2 cellular contexts compared by ENCODE assay signal in genomic region chr20:42987376-42988114, GRCh38.
TF ChIP-seq lines count a peak whose summit lies in the region.

No MANE protein-coding gene starts in this region.

TF ChIP-seq in HepG2, 621 proteins besides CTCF, POLR2A, EP300 and RAD21:
- no peak for TF ChIP-seq ZFP91 (CRISPR knock-in tag; IDR thresholded peaks at IDR 0.05; ENCODE audit: borderline replicate concordance)
- TF ChIP-seq USF2 (IDR thresholded peaks at IDR 0.05; ENCODE audit: low read depth, low read length), result 0 out of 2 replicates have a peak, but pooled peaks have one; percentile 11
- no peak for TF ChIP-seq USF2 (CRISPR knock-in tag; IDR thresholded peaks at IDR 0.05; ENCODE audit: borderline replicate concordance)
- no peak for TF ChIP-seq ZHX2 (IDR thresholded peaks at IDR 0.05; ENCODE audit: low read depth)
- no peak for TF ChIP-seq ZHX2 (CRISPR knock-in tag; IDR thresholded peaks at IDR 0.05; ENCODE audit: borderline replicate concordance)
- peak; percentile 77 for TF ChIP-seq MNT (IDR thresholded peaks at IDR 0.05)

TF ChIP-seq in GM12878, 131 proteins besides CTCF, POLR2A, EP300 and RAD21:
- TF ChIP-seq SPI1 (IDR thresholded peaks at IDR 0.05; ENCODE audit: borderline replicate concordance, insufficient read depth, low read depth, low read length) (0 out of 2 replicates have a peak, but pooled peaks have one; percentile 17), ZBTB33 (IDR thresholded peaks at IDR 0.05) (no peak)
